ENCODE assay signal across 8 cellular contexts in genomic region chr3:128123231-128123537, GRCh38. TPM values are rescaled to one million over a fixed set of nuclear protein-coding genes. Genes with fewer than 3 reads are reported as not detected.
DNase-seq lines count a peak whose midpoint lies in the region; ATAC-seq, FAIRE-seq and TF ChIP-seq lines count a peak whose summit lies in the region.

No MANE protein-coding gene starts in this region.

- DNase-seq in CD4-positive, CD25-positive, alpha-beta regulatory T cell = no peak
- DNase-seq in HL-60 (ENCODE audit: low read depth in 1 of 2, low spot score in 1 of 2) = peak in 1 of 2 experiments; percentile 12
- no peak for DNase-seq in bronchial epithelial cell (ENCODE audit: low read depth)
- no peak for DNase-seq in superior temporal gyrus (ENCODE audit: extremely low spot score)
- no peak for DNase-seq in occipital lobe (lab: John Stamatoyannopoulos, UW)
- no peak for DNase-seq in D341Med (ENCODE audit: low spot score)

- peak overlapping the region; percentile 93 to 98 (median 97) for H3K4me3 Mint-ChIP-seq in CD4-positive, CD25-positive, alpha-beta regulatory T cell

- no peaks in the 10 kb centered on the region for H3K9me3 Mint-ChIP-seq in CD4-positive, CD25-positive, alpha-beta regulatory T cell

- H3K4me3 ChIP-seq in CD4-positive, CD25-positive, alpha-beta regulatory T cell (ENCODE audit: low read depth, low read length) = peak overlapping the region; percentile 79
- H3K4me3 ChIP-seq in HL-60 (replicated peaks; ENCODE audit: insufficient read depth, low read length) = peak overlapping the region; percentile 97
- H3K4me3 ChIP-seq in bronchial epithelial cell (ENCODE audit: low read depth, low read length) = peak overlapping the region; percentile 64
- peak overlapping the region; percentile 86 to 100 for H3K4me3 ChIP-seq in muscle layer of duodenum (ENCODE audit: low read depth in 1 of 2, low read length in 2 of 2)

- H3K36me3 Mint-ChIP-seq in CD4-positive, CD25-positive, alpha-beta regulatory T cell = peaks cover 10% of the 10 kb centered on the region

- H3K36me3 ChIP-seq in CD4-positive, CD25-positive, alpha-beta regulatory T cell (ENCODE audit: control insufficient read depth, insufficient read depth, low read length) = peaks cover 5% of the 10 kb centered on the region
- no peaks in the 10 kb centered on the region for H3K36me3 ChIP-seq in bronchial epithelial cell (ENCODE audit: control insufficient read depth, insufficient read depth, low read length)
- H3K36me3 ChIP-seq in muscle layer of duodenum (ENCODE audit: control insufficient read depth in 1 of 2, insufficient read depth in 2 of 2, low read length in 2 of 2) = peaks cover 0 to 6% of the 10 kb centered on the region in 2 donors

- H3K27ac Mint-ChIP-seq in CD4-positive, CD25-positive, alpha-beta regulatory T cell = peak overlapping the region; percentile 94 to 100 (median 100)

- no peaks in the 10 kb centered on the region for H3K27me3 ChIP-seq in CD4-positive, CD25-positive, alpha-beta regulatory T cell (ENCODE audit: control insufficient read depth, insufficient read depth, low read length)
- H3K27me3 ChIP-seq in HL-60 (ENCODE audit: insufficient read depth, poor library complexity, severe bottlenecking) = no peaks in the 10 kb centered on the region
- no peaks in the 10 kb centered on the region for H3K27me3 ChIP-seq in bronchial epithelial cell (ENCODE audit: control insufficient read depth, insufficient read depth, low read length)
- no peaks in the 10 kb centered on the region for H3K27me3 ChIP-seq in muscle layer of duodenum (ENCODE audit: low read depth, low read length)

- H3K27me3 Mint-ChIP-seq in CD4-positive, CD25-positive, alpha-beta regulatory T cell = no peaks in the 10 kb centered on the region

- no peak for TF ChIP-seq CTCF in HL-60 (IDR thresholded peaks at IDR 0.05; ENCODE audit: insufficient read depth, low read length)
- TF ChIP-seq CTCF in bronchial epithelial cell (IDR thresholded peaks at IDR 0.05; ENCODE audit: insufficient read depth, low read length, severe bottlenecking) = no peak

- ATAC-seq in CD4-positive, CD25-positive, alpha-beta regulatory T cell (ENCODE audit: low read depth in 2 of 2) = no peak
- ATAC-seq in activated CD4-positive, CD25-positive, alpha-beta regulatory T cell treated with anti-CD3 and anti-CD28 coated beads, Interleukin-2, amount 50 U/mL, for 24 hours = no peak

- no peaks in the 10 kb centered on the region for H3K9me3 ChIP-seq in CD4-positive, CD25-positive, alpha-beta regulatory T cell (ENCODE audit: control insufficient read depth in 2 of 2, low read length in 2 of 2)
- H3K9me3 ChIP-seq in muscle layer of duodenum (ENCODE audit: control insufficient read depth in 1 of 2, low read length in 2 of 2) = no peaks in the 10 kb centered on the region

- H3K4me1 ChIP-seq in CD4-positive, CD25-positive, alpha-beta regulatory T cell (ENCODE audit: control insufficient read depth, insufficient read depth, low read length, poor library complexity, severe bottlenecking) = peaks cover 20% of the 10 kb centered on the region
- H3K4me1 ChIP-seq in muscle layer of duodenum (ENCODE audit: control insufficient read depth in 1 of 2, insufficient read depth in 2 of 2, low read length in 2 of 2) = peaks cover 0 to 13% of the 10 kb centered on the region in 2 donors

- H3K27ac ChIP-seq in CD4-positive, CD25-positive, alpha-beta regulatory T cell (ENCODE audit: insufficient read depth, low read length, poor library complexity, severe bottlenecking) = peak overlapping the region; percentile 91
- H3K27ac ChIP-seq in HL-60 (replicated peaks) = peak overlapping the region; percentile 84
- H3K27ac ChIP-seq in muscle layer of duodenum (ENCODE audit: low read length) = peak overlapping the region; percentile 59

- FAIRE-seq in bronchial epithelial cell (lab: Jason Lieb, UNC) = no peak

- peaks cover 14 to 40% (median 27%) of the 10 kb centered on the region in 4 donors for H3K4me1 Mint-ChIP-seq in CD4-positive, CD25-positive, alpha-beta regulatory T cell

RNA-seq across cellular contexts. Expression of gene RUVBL1, which starts 0.4 kb away (rescaled TPM):
- 22.9 TPM for total RNA-seq in CD4-positive, CD25-positive, alpha-beta regulatory T cell
- 10 to 100 TPM; 77.4 to 88.2 (median 82.6) TPM for polyA plus RNA-seq in CD4-positive, CD25-positive, alpha-beta regulatory T cell
- total RNA-seq in bronchial epithelial cell (47.6 and 60.8 TPM in 2 replicates), occipital lobe (38.5 TPM)

RNA-seq across cellular contexts. Expression of gene EEFSEC, which starts 30.1 kb away (rescaled TPM):
- total RNA-seq in CD4-positive, CD25-positive, alpha-beta regulatory T cell = 17.5 TPM
- 10 to 100 TPM; 16.9 to 21.9 (median 19.5) TPM for polyA plus RNA-seq in CD4-positive, CD25-positive, alpha-beta regulatory T cell
- 3.7 and 4.2 TPM in 2 replicates for total RNA-seq in bronchial epithelial cell
- 5.1 TPM for total RNA-seq in occipital lobe
